In the genomic region with DNA sequence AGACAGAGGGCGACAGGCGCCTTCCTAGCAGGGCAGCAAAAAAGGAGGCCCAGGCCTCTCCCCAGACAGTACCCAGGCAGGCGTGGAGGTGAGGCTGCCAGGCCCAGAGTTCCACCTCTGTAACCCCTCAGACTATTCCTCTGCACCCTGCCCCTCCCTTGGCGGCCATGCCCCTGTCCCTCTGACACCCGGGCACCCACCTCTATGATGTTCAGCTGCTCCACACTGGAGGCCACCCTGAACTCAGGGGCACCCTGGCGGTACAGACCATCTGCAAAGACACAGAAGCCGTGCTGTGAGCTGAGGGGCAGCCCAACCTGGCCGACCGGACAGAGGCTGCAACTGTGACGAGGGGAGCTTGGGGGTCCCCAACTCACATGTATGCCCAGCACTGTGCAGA, we compare ENCODE assay signal across 15 cellular contexts. TPM values are rescaled to one million over a fixed set of nuclear protein-coding genes. Genes with fewer than 3 reads are reported as not detected.
DNase-seq lines count a peak whose midpoint lies in the region; ATAC-seq, FAIRE-seq and TF ChIP-seq lines count a peak whose summit lies in the region.
"Had no signal": no experiment of that assay in that cellular context is flagged by ENCODE, and none has a peak within 500 bp of the region (broad histone marks: within the 10 kb centered on the region; RNA-seq: fewer than 3 reads in every experiment).

No MANE protein-coding gene starts in this region.

- H3F3A ChIP-seq in neural progenitor cell (ENCODE audit: low read depth) = no peaks in the 10 kb centered on the region

- no peaks in the 10 kb centered on the region for H3K4me1 Mint-ChIP-seq in activated naive CD8-positive, alpha-beta T cell treated with anti-CD3 and anti-CD28 coated beads, Interleukin-2, amount 10 ng/mL, durations not matched to agents 7 days and 5 days
- H3K4me1 Mint-ChIP-seq in activated naive CD8-positive, alpha-beta T cell treated with anti-CD3 and anti-CD28 coated beads for 36 hours = no peaks in the 10 kb centered on the region
- peaks cover 3% of the 10 kb centered on the region for H3K4me1 Mint-ChIP-seq in neural progenitor cell
- H3K4me1 Mint-ChIP-seq in stimulated activated naive B cell treated with anti-CD40 and anti-IgM and Interleukin-4, amounts not matched to agents 10 μg/mL and 1 μg/mL and 100 μg/mL, for 72 hours = peaks cover 0 to 9% of the 10 kb centered on the region in 2 donors
- H3K4me1 Mint-ChIP-seq: CD4-positive, alpha-beta memory T cell had no signal

- H3K4me2 ChIP-seq in K562 (ENCODE audit: insufficient read depth, low read length) (peak overlapping the region; percentile 6; the same call in 1 of the 2 replicates), neural progenitor cell (no peak overlapping the region)

- no peak overlapping the region for H3K4me3 ChIP-seq in K562
- H3K4me3 ChIP-seq in neural progenitor cell = no peak overlapping the region
- H3K4me3 ChIP-seq: GM12878, HAP-1 had no signal

- no peak for FAIRE-seq in K562 (lab: Jason Lieb, UNC)
- FAIRE-seq: GM12878 had no signal

- no peak overlapping the region for H3K4me3 Mint-ChIP-seq in activated naive CD8-positive, alpha-beta T cell treated with anti-CD3 and anti-CD28 coated beads, Interleukin-2, amount 10 ng/mL, durations not matched to agents 7 days and 5 days
- H3K4me3 Mint-ChIP-seq in activated naive CD8-positive, alpha-beta T cell treated with anti-CD3 and anti-CD28 coated beads for 36 hours = no peak overlapping the region
- H3K4me3 Mint-ChIP-seq in neural progenitor cell = no peak overlapping the region
- no peak overlapping the region for H3K4me3 Mint-ChIP-seq in stimulated activated naive B cell treated with anti-CD40 and anti-IgM and Interleukin-4, amounts not matched to agents 10 μg/mL and 1 μg/mL and 100 μg/mL, for 72 hours
- H3K4me3 Mint-ChIP-seq: CD4-positive, alpha-beta memory T cell had no signal

- H3K36me3 ChIP-seq in K562 (ENCODE audit: control insufficient read depth, insufficient read depth, low read length) (no peaks in the 10 kb centered on the region), neural progenitor cell (no peaks in the 10 kb centered on the region)
- H3K36me3 ChIP-seq: HAP-1 had no signal

- BruUV-seq in K562 (replicated peaks; lab: Mats Ljungman, UMichigan) = no TSS peak

- WGBS in K562 (ENCODE audit: insufficient coverage, low coverage, missing lambda C conversion rate) = 83% methylated on average over 9 of the region's 10 CpGs

- no peaks in the 10 kb centered on the region for H3K9me3 ChIP-seq in K562 (replicated peaks; ENCODE audit: control insufficient read depth, insufficient read depth, low read depth, low read length)
- H3K9me3 ChIP-seq in neural progenitor cell (ENCODE audit: low read depth) = no peaks in the 10 kb centered on the region
- H3K9me3 ChIP-seq: HAP-1 had no signal

- H3K9ac ChIP-seq in K562 (ENCODE audit: insufficient read depth in 1 of 2, low read depth in 2 of 2, low read length in 2 of 2) (peak overlapping the region in 1 of 2 experiments; percentile 69; a peak in 2 of 4 replicates), neural progenitor cell (no peak overlapping the region)

- intact Hi-C loops in K562 (cut with micrococcal nuclease) = no loop called here

- CTCF ChIA-PET in K562 (lab: Yijun Ruan, JAX; ENCODE audit: low intra/inter-chr PET ratio) = no interaction called here

- H3K79me2 ChIP-seq in K562 (ENCODE audit: control insufficient read depth, insufficient read depth, low read length) (no peaks in the 10 kb centered on the region), neural progenitor cell (ENCODE audit: low read depth) (no peaks in the 10 kb centered on the region)

- TF ChIP-seq CTCF in K562 (IDR thresholded peaks at IDR 0.05 in 2 of 3, conservative IDR thresholded peaks at IDR 0.05 in 1 of 3; ENCODE audit: insufficient read depth in 2 of 3, low read depth in 1 of 3, low read length in 3 of 3) (no peak), neural progenitor cell (IDR thresholded peaks at IDR 0.05) (no peak), GM13977 (IDR thresholded peaks at IDR 0.05; ENCODE audit: extremely low read depth, insufficient read depth, missing control alignments) (no peak)

- TF ChIP-seq RAD21 in K562 (CRISPR knock-in tag; conservative IDR thresholded peaks at IDR 0.05 in 1 of 2, IDR thresholded peaks at IDR 0.05 in 1 of 2) = no peak

- no peak for TF ChIP-seq EP300 in K562 (IDR thresholded peaks at IDR 0.05; ENCODE audit: low read length)

- H3K27me3 ChIP-seq in K562 (ENCODE audit: control insufficient read depth in 2 of 2, insufficient read depth in 2 of 2, low read length in 2 of 2) (no peaks in the 10 kb centered on the region), neural progenitor cell (no peaks in the 10 kb centered on the region)

- H3K27me3 Mint-ChIP-seq in activated naive CD8-positive, alpha-beta T cell treated with anti-CD3 and anti-CD28 coated beads, Interleukin-2, amount 10 ng/mL, durations not matched to agents 7 days and 5 days = no peaks in the 10 kb centered on the region
- no peaks in the 10 kb centered on the region for H3K27me3 Mint-ChIP-seq in activated naive CD8-positive, alpha-beta T cell treated with anti-CD3 and anti-CD28 coated beads for 36 hours
- peaks cover 2% of the 10 kb centered on the region for H3K27me3 Mint-ChIP-seq in neural progenitor cell (ENCODE audit: insufficient read depth, low read depth)
- no peaks in the 10 kb centered on the region for H3K27me3 Mint-ChIP-seq in stimulated activated naive B cell treated with anti-CD40 and anti-IgM and Interleukin-4, amounts not matched to agents 10 μg/mL and 1 μg/mL and 100 μg/mL, for 72 hours
- H3K27me3 Mint-ChIP-seq: CD4-positive, alpha-beta memory T cell had no signal

- ATAC-seq in activated naive CD8-positive, alpha-beta T cell treated with anti-CD3 and anti-CD28 coated beads, Interleukin-2, amount 10 ng/mL, durations not matched to agents 7 days and 5 days (ENCODE audit: low read depth) = no peak
- no peak for ATAC-seq in K562
- no peak for ATAC-seq in stimulated activated naive B cell treated with anti-CD40 and anti-IgM and Interleukin-4, amounts not matched to agents 10 μg/mL and 1 μg/mL and 100 μg/mL, for 72 hours (replicated peaks)
- ATAC-seq in GM19395 (IDR thresholded peaks at IDR 0.05; ENCODE audit: unreplicated experiment) = no peak
- ATAC-seq: GM12878 had no signal

- no peaks in the 10 kb centered on the region for H3K9me1 ChIP-seq in K562 (ENCODE audit: control insufficient read depth, insufficient read depth, low read length)

- no peaks in the 10 kb centered on the region for H3K36me3 Mint-ChIP-seq in activated naive CD8-positive, alpha-beta T cell treated with anti-CD3 and anti-CD28 coated beads, Interleukin-2, amount 10 ng/mL, durations not matched to agents 7 days and 5 days
- H3K36me3 Mint-ChIP-seq in activated naive CD8-positive, alpha-beta T cell treated with anti-CD3 and anti-CD28 coated beads for 36 hours = no peaks in the 10 kb centered on the region
- H3K36me3 Mint-ChIP-seq in neural progenitor cell = no peaks in the 10 kb centered on the region
- H3K36me3 Mint-ChIP-seq in stimulated activated naive B cell treated with anti-CD40 and anti-IgM and Interleukin-4, amounts not matched to agents 10 μg/mL and 1 μg/mL and 100 μg/mL, for 72 hours = peaks cover 9 to 18% of the 10 kb centered on the region in 2 donors

- H3K4me1 ChIP-seq in K562 (replicated peaks in 1 of 2; ENCODE audit: control insufficient read depth in 2 of 2, insufficient read depth in 2 of 2, low read length in 2 of 2) (peaks cover 13 to 33% of the 10 kb centered on the region in 2 experiments), neural progenitor cell (peaks cover 8% of the 10 kb centered on the region)
- H3K4me1 ChIP-seq: HAP-1 had no signal

- no peak for TF ChIP-seq POLR2A in K562 (conservative IDR thresholded peaks at IDR 0.05)

- H3K27ac Mint-ChIP-seq in activated naive CD8-positive, alpha-beta T cell treated with anti-CD3 and anti-CD28 coated beads, Interleukin-2, amount 10 ng/mL, durations not matched to agents 7 days and 5 days = no peak overlapping the region
- H3K27ac Mint-ChIP-seq in activated naive CD8-positive, alpha-beta T cell treated with anti-CD3 and anti-CD28 coated beads for 36 hours = no peak overlapping the region
- peak overlapping the region; percentile 79 for H3K27ac Mint-ChIP-seq in neural progenitor cell
- H3K27ac Mint-ChIP-seq in stimulated activated naive B cell treated with anti-CD40 and anti-IgM and Interleukin-4, amounts not matched to agents 10 μg/mL and 1 μg/mL and 100 μg/mL, for 72 hours = peak overlapping the region; percentile 20
- H3K27ac Mint-ChIP-seq: CD4-positive, alpha-beta memory T cell had no signal

- POLR2A ChIA-PET in activated naive CD8-positive, alpha-beta T cell treated with anti-CD3 and anti-CD28 coated beads, Interleukin-2, amount 10 ng/mL, durations not matched to agents 7 days and 5 days (lab: Charles Lee) = interaction anchor here (0.6 kb wide), 1 partner anchor 115 kb away, joined by 5 read pairs; no protein-coding TSS in a partner anchor
- POLR2A ChIA-PET in K562 (lab: Yijun Ruan, JAX) = interaction anchor here (1.2 to 1.6 kb wide), 2 partner anchors 17 to 232 kb away, joined by 4 to 7 read pairs; partner anchors contain the start of genes MPHOSPH9 and MTRFR

- no peaks in the 10 kb centered on the region for H4K20me1 ChIP-seq in K562 (replicated peaks; ENCODE audit: control insufficient read depth, insufficient read depth, low read length)
- H4K20me1 ChIP-seq in neural progenitor cell (ENCODE audit: low read depth) = no peaks in the 10 kb centered on the region

- peak; percentile 22 for DNase-seq in activated naive CD8-positive, alpha-beta T cell treated with anti-CD3 and anti-CD28 coated beads, Interleukin-2, amount 10 ng/mL, durations not matched to agents 7 days and 5 days
- DNase-seq in activated naive CD8-positive, alpha-beta T cell treated with anti-CD3 and anti-CD28 coated beads for 36 hours = no peak
- DNase-seq in K562 (ENCODE audit: extremely low read depth in 1 of 4, low spot score in 3 of 4) = no peak
- no peak for DNase-seq in neural progenitor cell (ENCODE audit: low spot score)
- no peak for DNase-seq in stimulated activated naive B cell treated with anti-CD40 and anti-IgM and Interleukin-4, amounts not matched to agents 10 μg/mL and 1 μg/mL and 100 μg/mL, for 72 hours
- no peak for DNase-seq in GM13977 (ENCODE audit: low spot score)
- DNase-seq: 8988T; AML-193; CD4-positive, alpha-beta memory T cell; DMS79; GOT3 had no signal

- H3K27ac ChIP-seq in K562 (ENCODE audit: extremely low read depth, low read depth, low read length) = no peak overlapping the region
- H3K27ac ChIP-seq in neural progenitor cell = no peak overlapping the region
- H3K27ac ChIP-seq: C4-2B had no signal

- H2AFZ ChIP-seq in K562 (ENCODE audit: low read depth, low read length) (no peak overlapping the region), neural progenitor cell (replicated peaks) (no peak overlapping the region)

- in situ Hi-C loops in K562 (cut with MboI) = no loop called here
- in situ Hi-C loops in GM13977 (cut with MboI; ENCODE audit: low pct_unique_long_range_greater_than_20kb, low sequenced_read_pairs, unreplicated experiment) = no loop called here

- H3K9me3 Mint-ChIP-seq in activated naive CD8-positive, alpha-beta T cell treated with anti-CD3 and anti-CD28 coated beads, Interleukin-2, amount 10 ng/mL, durations not matched to agents 7 days and 5 days = no peaks in the 10 kb centered on the region
- no peaks in the 10 kb centered on the region for H3K9me3 Mint-ChIP-seq in activated naive CD8-positive, alpha-beta T cell treated with anti-CD3 and anti-CD28 coated beads for 36 hours
- no peaks in the 10 kb centered on the region for H3K9me3 Mint-ChIP-seq in neural progenitor cell
- H3K9me3 Mint-ChIP-seq in stimulated activated naive B cell treated with anti-CD40 and anti-IgM and Interleukin-4, amounts not matched to agents 10 μg/mL and 1 μg/mL and 100 μg/mL, for 72 hours = no peaks in the 10 kb centered on the region
- H3K9me3 Mint-ChIP-seq: CD4-positive, alpha-beta memory T cell had no signal

RNA-seq across cellular contexts. Expression of gene ARL6IP4, which starts 20.1 kb away (rescaled TPM):
- total RNA-seq in activated naive CD8-positive, alpha-beta T cell treated with anti-CD3 and anti-CD28 coated beads, Interleukin-2, amount 10 ng/mL, durations not matched to agents 7 days and 5 days = 100 to 1,000 TPM; 204 to 211 TPM
- 100 to 1,000 TPM; 165 to 168 TPM for total RNA-seq in activated naive CD8-positive, alpha-beta T cell treated with anti-CD3 and anti-CD28 coated beads for 36 hours
- 69.3 and 160 TPM in 2 replicates for total RNA-seq in K562 (2011; cell fraction: chromatin; rRNA removed; ENCODE audit: low replicate concordance)
- total RNA-seq in K562 (2011; cell fraction: nucleolus; rRNA removed) = 133 and 147 TPM in 2 replicates
- total RNA-seq in K562 (2011; cell fraction: nucleoplasm; rRNA removed) = 86.5 and 106 TPM in 2 replicates
- 224 and 280 TPM in 2 replicates for total RNA-seq in K562 (2014; rRNA removed)
- total RNA-seq in K562 (2014; rRNA removed; fragmentation: Illumina TruSeq; extraction: Trizol) = 78.1 and 91.2 TPM in 2 replicates
- total RNA-seq in K562 (2015; rRNA removed; fragmentation: Illumina TruSeq; extraction: Trizol) = 171 and 180 TPM in 2 replicates
- 164 and 167 TPM in 2 replicates for total RNA-seq in K562 (2021)
- 128 and 132 TPM in 2 replicates for polyA plus RNA-seq in K562 (2011; rRNA removed)
- polyA plus RNA-seq in K562 (2011; cell fraction: cytosol; rRNA removed) = 110 and 136 TPM in 2 replicates
- polyA plus RNA-seq in K562 (2011; cell fraction: nucleus; rRNA removed) = 328 and 373 TPM in 2 replicates
- polyA plus RNA-seq in K562 (2012) = 163 and 245 TPM in 2 replicates
- polyA plus RNA-seq in K562 (2014; fragmentation: Illumina TruSeq; extraction: Trizol) = 151 and 170 TPM in 2 replicates
- polyA plus RNA-seq in K562 (2014; fragmentation: Nextera tagmentation; extraction: Ambion mirVana) = 1 to 10 TPM; 2.4 to 4.8 TPM
- polyA plus RNA-seq in K562 (2014; rRNA removed) = 242 and 255 TPM in 2 replicates
- 33.8 and 41.5 TPM in 2 replicates for polyA minus RNA-seq in K562 (2011; rRNA and poly(A)+ RNA removed)
- 34.7 and 36.8 TPM in 2 replicates for polyA minus RNA-seq in K562 (2011; cell fraction: cytosol; rRNA and poly(A)+ RNA removed)
- 21.8 and 31.0 TPM in 2 replicates for polyA minus RNA-seq in K562 (2011; cell fraction: nucleus; rRNA and poly(A)+ RNA removed)
- total RNA-seq in neural progenitor cell (ENCODE audit: low replicate concordance) = 83.8 and 143 TPM in 2 replicates

RNA-seq across cellular contexts. Expression of gene OGFOD2, which starts 25.5 kb away (rescaled TPM):
- 10 to 100 TPM; 33.8 to 35.5 TPM for total RNA-seq in activated naive CD8-positive, alpha-beta T cell treated with anti-CD3 and anti-CD28 coated beads, Interleukin-2, amount 10 ng/mL, durations not matched to agents 7 days and 5 days
- 10 to 100 TPM; 26.8 to 31.8 TPM for total RNA-seq in activated naive CD8-positive, alpha-beta T cell treated with anti-CD3 and anti-CD28 coated beads for 36 hours
- total RNA-seq in K562 (2011; cell fraction: chromatin; rRNA removed; ENCODE audit: low replicate concordance) = 71.5 and 173 TPM in 2 replicates
- 98.1 and 99.0 TPM in 2 replicates for total RNA-seq in K562 (2011; cell fraction: nucleolus; rRNA removed)
- total RNA-seq in K562 (2011; cell fraction: nucleoplasm; rRNA removed) = 61.3 and 107 TPM in 2 replicates
- total RNA-seq in K562 (2014; rRNA removed) (39.0 and 40.3 TPM in 2 replicates), K562 (2014; rRNA removed; fragmentation: Illumina TruSeq; extraction: Trizol) (5.9 and 6.4 TPM in 2 replicates), K562 (2015; rRNA removed; fragmentation: Illumina TruSeq; extraction: Trizol) (18.5 and 21.4 TPM in 2 replicates), K562 (2021) (51.7 and 63.0 TPM in 2 replicates), neural progenitor cell (ENCODE audit: low replicate concordance) (9.9 and 20.6 TPM in 2 replicates)
- polyA plus RNA-seq in K562 (2011; rRNA removed) (27.6 and 38.3 TPM in 2 replicates), K562 (2014; fragmentation: Illumina TruSeq; extraction: Trizol) (13.5 and 29.6 TPM in 2 replicates), K562 (2014; fragmentation: Nextera tagmentation; extraction: Ambion mirVana) (1 to 10 TPM; 1.4 to 3.8 TPM), K562 (2014; rRNA removed) (86.0 and 111 TPM in 2 replicates)
- 40.5 and 99.8 TPM in 2 replicates for polyA plus RNA-seq in K562 (2011; cell fraction: cytosol; rRNA removed)
- 261 and 270 TPM in 2 replicates for polyA plus RNA-seq in K562 (2011; cell fraction: nucleus; rRNA removed)
- 24.6 and 74.9 TPM in 2 replicates for polyA plus RNA-seq in K562 (2012)
- polyA minus RNA-seq in K562 (2011; rRNA and poly(A)+ RNA removed) = 15.9 and 19.8 TPM in 2 replicates
- polyA minus RNA-seq in K562 (2011; cell fraction: cytosol; rRNA and poly(A)+ RNA removed) = 16.9 and 19.2 TPM in 2 replicates
- 54.3 and 67.5 TPM in 2 replicates for polyA minus RNA-seq in K562 (2011; cell fraction: nucleus; rRNA and poly(A)+ RNA removed)

RNA-seq across cellular contexts. Expression of gene ABCB9, which starts 34.3 kb away (rescaled TPM):
- total RNA-seq in activated naive CD8-positive, alpha-beta T cell treated with anti-CD3 and anti-CD28 coated beads, Interleukin-2, amount 10 ng/mL, durations not matched to agents 7 days and 5 days = 1 to 10 TPM; 7.0 to 9.2 TPM
- 1 to 10 TPM; 3.6 TPM for total RNA-seq in activated naive CD8-positive, alpha-beta T cell treated with anti-CD3 and anti-CD28 coated beads for 36 hours
- 28.0 and 68.9 TPM in 2 replicates for total RNA-seq in K562 (2011; cell fraction: chromatin; rRNA removed; ENCODE audit: low replicate concordance)
- total RNA-seq in K562 (2011; cell fraction: nucleolus; rRNA removed) = 41.1 and 52.0 TPM in 2 replicates
- 34.1 and 35.2 TPM in 2 replicates for total RNA-seq in K562 (2011; cell fraction: nucleoplasm; rRNA removed)
- total RNA-seq in K562 (2014; rRNA removed) = 9.6 and 10.5 TPM in 2 replicates
- 3.9 and 4.3 TPM in 2 replicates for total RNA-seq in K562 (2014; rRNA removed; fragmentation: Illumina TruSeq; extraction: Trizol)
- total RNA-seq in K562 (2015; rRNA removed; fragmentation: Illumina TruSeq; extraction: Trizol) = 6.2 and 6.5 TPM in 2 replicates
- total RNA-seq in K562 (2021) = 12.0 and 12.6 TPM in 2 replicates
- 6.3 and 6.5 TPM in 2 replicates for polyA plus RNA-seq in K562 (2011; rRNA removed)
- polyA plus RNA-seq in K562 (2011; cell fraction: cytosol; rRNA removed) = 5.8 and 12.1 TPM in 2 replicates
- 10.8 and 22.9 TPM in 2 replicates for polyA plus RNA-seq in K562 (2011; cell fraction: nucleus; rRNA removed)
- polyA plus RNA-seq in K562 (2012) = 5.0 and 6.9 TPM in 2 replicates
- polyA plus RNA-seq in K562 (2014; fragmentation: Illumina TruSeq; extraction: Trizol) = 4.2 and 5.7 TPM in 2 replicates
- polyA plus RNA-seq in K562 (2014; fragmentation: Nextera tagmentation; extraction: Ambion mirVana) = under 1 TPM; 0.20 to 0.31 TPM
- polyA plus RNA-seq in K562 (2014; rRNA removed) = 7.6 and 7.9 TPM in 2 replicates
- polyA minus RNA-seq in K562 (2011; rRNA and poly(A)+ RNA removed) = 8.5 and 9.6 TPM in 2 replicates
- 6.6 and 9.7 TPM in 2 replicates for polyA minus RNA-seq in K562 (2011; cell fraction: cytosol; rRNA and poly(A)+ RNA removed)
- 13.3 and 14.7 TPM in 2 replicates for polyA minus RNA-seq in K562 (2011; cell fraction: nucleus; rRNA and poly(A)+ RNA removed)
- 1.9 and 5.3 TPM in 2 replicates for total RNA-seq in neural progenitor cell (ENCODE audit: low replicate concordance)

Comparison
In these comparisons a context has a peak if more than half of its experiments do, and no peak if none do; other contexts are left out.
1. H3K27ac Mint-ChIP-seq: peak in neural progenitor cell (single experiment) and stimulated activated naive B cell treated with anti-CD40 and anti-IgM and Interleukin-4, amounts not matched to agents 10 μg/mL and 1 μg/mL and 100 μg/mL, for 72 hours (single experiment); none in activated naive CD8-positive, alpha-beta T cell treated with anti-CD3 and anti-CD28 coated beads, Interleukin-2, amount 10 ng/mL, durations not matched to agents 7 days and 5 days (single experiment) and activated naive CD8-positive, alpha-beta T cell treated with anti-CD3 and anti-CD28 coated beads for 36 hours (single experiment).